Comparison of ENCODE assay signal across 21 cellular contexts in the genomic region with DNA sequence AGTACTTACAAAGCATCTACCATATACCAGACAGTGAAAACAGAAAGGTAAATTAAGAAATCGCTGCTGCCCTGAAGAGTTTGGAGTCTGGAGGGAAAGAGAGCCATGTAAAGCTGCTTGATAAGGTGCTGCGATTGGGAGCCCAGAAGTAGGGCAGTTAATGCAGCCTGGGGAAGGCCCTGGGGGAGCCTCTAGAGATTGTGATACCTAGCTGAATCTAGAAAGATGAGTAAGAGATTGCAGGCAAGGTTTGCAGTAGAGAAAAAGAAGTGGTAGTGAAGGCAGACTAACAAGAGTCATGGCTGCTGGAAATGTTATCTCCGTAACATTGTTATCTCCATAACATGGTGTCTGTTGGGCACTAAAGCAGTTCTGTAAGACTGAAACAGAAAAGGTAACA. TPM values are rescaled to one million over a fixed set of nuclear protein-coding genes. Genes with fewer than 3 reads are reported as not detected.
A peak's percentile ranks its signal among the peaks of the same experiment; 100 is the strongest.
DNase-seq lines count a peak whose midpoint lies in the region; ATAC-seq and TF ChIP-seq lines count a peak whose summit lies in the region.
"Had no signal": no experiment of that assay in that cellular context is flagged by ENCODE, and none has a peak within 500 bp of the region (broad histone marks: within the 10 kb centered on the region; RNA-seq: fewer than 3 reads in every experiment).

No MANE protein-coding gene starts in this region.

- ATAC-seq in activated T-cell treated with anti-CD3 and anti-CD28 coated beads, Interleukin-2, amount 50 U/mL, for 72 hours (replicated peaks in 1 of 2) = peak; percentile 22 to 57
- peak; percentile 57 for ATAC-seq in activated T-helper 17 cell treated with anti-CD3 and anti-CD28 coated beads, Interleukin-2, amount 50 U/mL, for 72 hours (replicated peaks)
- ATAC-seq in right lobe of liver (no peak), HG02970 (IDR thresholded peaks at IDR 0.05; ENCODE audit: low FRiP score, unreplicated experiment) (no peak)
- ATAC-seq: CD8-positive, alpha-beta T cell; GM23338; HCT116 had no signal

- H3K4me2 ChIP-seq in Karpas-422 (ENCODE audit: low read depth, low read length, poor library complexity, severe bottlenecking) (no peak overlapping the region), MM.1S (ENCODE audit: low read depth, low read length) (no peak overlapping the region)
- H3K4me2 ChIP-seq: BLaER1, GM23338 had no signal

- peaks cover 23% of the 10 kb centered on the region for H3K4me1 Mint-ChIP-seq in activated T-cell treated with anti-CD3 and anti-CD28 coated beads, Interleukin-2, amount 50 U/mL, for 72 hours (ENCODE audit: low read depth)
- H3K4me1 Mint-ChIP-seq in activated T-cell treated with anti-CD3 and anti-CD28 coated beads, Interleukin-2, amount 50 U/mL, for 24 hours (ENCODE audit: low read depth) = peaks cover 8% of the 10 kb centered on the region
- peaks cover 3% of the 10 kb centered on the region for H3K4me1 Mint-ChIP-seq in activated T-helper 17 cell treated with anti-CD3 and anti-CD28 coated beads, Interleukin-2, amount 50 U/mL, for 72 hours
- H3K4me1 Mint-ChIP-seq: B cell; CD4-positive, CD25-positive, alpha-beta regulatory T cell; GM23338; H9 had no signal

- no peaks in the 10 kb centered on the region for H3F3A ChIP-seq in MM.1S (ENCODE audit: insufficient read depth, low read length)

- TF ChIP-seq POLR2A in right lobe of liver (IDR thresholded peaks at IDR 0.05) = no peak

- no peak overlapping the region for H3K4me3 Mint-ChIP-seq in activated T-cell treated with anti-CD3 and anti-CD28 coated beads, Interleukin-2, amount 50 U/mL, for 72 hours
- no peak overlapping the region for H3K4me3 Mint-ChIP-seq in activated T-cell treated with anti-CD3 and anti-CD28 coated beads, Interleukin-2, amount 50 U/mL, for 24 hours
- H3K4me3 Mint-ChIP-seq in activated T-helper 17 cell treated with anti-CD3 and anti-CD28 coated beads, Interleukin-2, amount 50 U/mL, for 72 hours = no peak overlapping the region
- H3K4me3 Mint-ChIP-seq: B cell; CD4-positive, CD25-positive, alpha-beta regulatory T cell; CD8-positive, alpha-beta T cell; GM23338; H9 had no signal

- no peaks in the 10 kb centered on the region for H3K36me3 ChIP-seq in Karpas-422 (ENCODE audit: insufficient read depth, low read length)
- peaks cover 58% of the 10 kb centered on the region for H3K36me3 ChIP-seq in mesodermal cell (ENCODE audit: control insufficient read depth, insufficient read depth, low read length)
- H3K36me3 ChIP-seq in right lobe of liver = peaks cover 0 to 3% (median 0%) of the 10 kb centered on the region in 4 donors
- no peaks in the 10 kb centered on the region for H3K36me3 ChIP-seq in MM.1S (replicated peaks; ENCODE audit: insufficient read depth, low read length)

- no peak overlapping the region for H3K9ac ChIP-seq in Karpas-422 (ENCODE audit: low read length)
- no peak overlapping the region for H3K9ac ChIP-seq in MM.1S (ENCODE audit: low read length)
- H3K9ac ChIP-seq: BLaER1 had no signal

- H2AFZ ChIP-seq in Karpas-422 (ENCODE audit: low read length) (no peak overlapping the region), MM.1S (ENCODE audit: low read length) (no peak overlapping the region)
- H2AFZ ChIP-seq: GM23338 had no signal

- no peaks in the 10 kb centered on the region for H3K79me2 ChIP-seq in Karpas-422 (ENCODE audit: low read length)
- no peaks in the 10 kb centered on the region for H3K79me2 ChIP-seq in MM.1S (ENCODE audit: low read length)

- H3K4me1 ChIP-seq in Karpas-422 (ENCODE audit: low read length) (no peaks in the 10 kb centered on the region), mesodermal cell (ENCODE audit: control insufficient read depth, insufficient read depth, low read length, poor library complexity, severe bottlenecking) (peaks cover 15% of the 10 kb centered on the region), right lobe of liver (no peaks in the 10 kb centered on the region), MM.1S (ENCODE audit: low read length) (no peaks in the 10 kb centered on the region)
- H3K4me1 ChIP-seq: BLaER1, Caco-2 had no signal

- WGBS in mesodermal cell (ENCODE audit: insufficient coverage in 2 of 2), 2 experiments = 78% methylated on average over 1 to 3 of the region's 3 CpGs
- 93% methylated on average over 3 of the region's 3 CpGs for WGBS in right lobe of liver (ENCODE audit: insufficient coverage, low coverage, low lambda C conversion rate, missing lambda C conversion rate)

- no peak overlapping the region for H3K27ac ChIP-seq in Karpas-422 (ENCODE audit: low read length)
- peak overlapping the region; percentile 57 for H3K27ac ChIP-seq in mesodermal cell (ENCODE audit: low read depth, low read length, severe bottlenecking)
- no peak overlapping the region for H3K27ac ChIP-seq in right lobe of liver
- H3K27ac ChIP-seq in MM.1S (ENCODE audit: low read length) = no peak overlapping the region
- H3K27ac ChIP-seq: BLaER1, C4-2B had no signal

- H3K9me2 ChIP-seq in Karpas-422 (replicated peaks; ENCODE audit: insufficient read depth, low read length) (no peaks in the 10 kb centered on the region), MM.1S (replicated peaks; ENCODE audit: insufficient read depth, low read length) (no peaks in the 10 kb centered on the region)

- TF ChIP-seq CTCF in right lobe of liver (IDR thresholded peaks at IDR 0.05) (no peak), MM.1S (IDR thresholded peaks at IDR 0.05; ENCODE audit: low read length) (no peak)

- no peaks in the 10 kb centered on the region for H3K27me3 ChIP-seq in Karpas-422 (ENCODE audit: low read length)
- H3K27me3 ChIP-seq in right lobe of liver = no peaks in the 10 kb centered on the region
- no peaks in the 10 kb centered on the region for H3K27me3 ChIP-seq in MM.1S (replicated peaks; ENCODE audit: insufficient read depth, low read length)
- H3K27me3 ChIP-seq: BLaER1 had no signal

- no peak overlapping the region for H3K27ac Mint-ChIP-seq in activated T-cell treated with anti-CD3 and anti-CD28 coated beads, Interleukin-2, amount 50 U/mL, for 72 hours
- H3K27ac Mint-ChIP-seq in activated T-cell treated with anti-CD3 and anti-CD28 coated beads, Interleukin-2, amount 50 U/mL, for 24 hours = no peak overlapping the region
- peak overlapping the region; percentile 28 for H3K27ac Mint-ChIP-seq in activated T-helper 17 cell treated with anti-CD3 and anti-CD28 coated beads, Interleukin-2, amount 50 U/mL, for 72 hours
- H3K27ac Mint-ChIP-seq: B cell; CD4-positive, CD25-positive, alpha-beta regulatory T cell; CD8-positive, alpha-beta T cell; GM23338; H9 had no signal

- H4K20me1 ChIP-seq in Karpas-422 (ENCODE audit: insufficient read depth, low read depth, low read length) = no peaks in the 10 kb centered on the region
- no peaks in the 10 kb centered on the region for H4K20me1 ChIP-seq in MM.1S (ENCODE audit: insufficient read depth, low read length)
- H4K20me1 ChIP-seq: BLaER1 had no signal

- H3K27me3 Mint-ChIP-seq in activated T-cell treated with anti-CD3 and anti-CD28 coated beads, Interleukin-2, amount 50 U/mL, for 72 hours (ENCODE audit: low read depth) = no peaks in the 10 kb centered on the region
- H3K27me3 Mint-ChIP-seq in activated T-cell treated with anti-CD3 and anti-CD28 coated beads, Interleukin-2, amount 50 U/mL, for 24 hours = no peaks in the 10 kb centered on the region
- H3K27me3 Mint-ChIP-seq in activated T-helper 17 cell treated with anti-CD3 and anti-CD28 coated beads, Interleukin-2, amount 50 U/mL, for 72 hours = no peaks in the 10 kb centered on the region
- H3K27me3 Mint-ChIP-seq: B cell; CD4-positive, CD25-positive, alpha-beta regulatory T cell had no signal

- no peak for DNase-seq in activated T-cell treated with anti-CD3 and anti-CD28 coated beads, Interleukin-2, amount 50 U/mL, for 72 hours
- no peak for DNase-seq in activated T-cell treated with anti-CD3 and anti-CD28 coated beads, Interleukin-2, amount 50 U/mL, for 24 hours
- DNase-seq in Karpas-422 (peak; percentile 10), right lobe of liver (no peak), MM.1S (no peak)
- DNase-seq: Caco-2; CD4-positive, CD25-positive, alpha-beta regulatory T cell; CD8-positive, alpha-beta T cell; DMS153; GF-D8; H9 had no signal

- H3K36me3 Mint-ChIP-seq in activated T-cell treated with anti-CD3 and anti-CD28 coated beads, Interleukin-2, amount 50 U/mL, for 72 hours (ENCODE audit: insufficient read depth in 2 of 2) = no peaks in the 10 kb centered on the region
- peaks cover 7% of the 10 kb centered on the region for H3K36me3 Mint-ChIP-seq in activated T-cell treated with anti-CD3 and anti-CD28 coated beads, Interleukin-2, amount 50 U/mL, for 24 hours (ENCODE audit: low read depth)
- peaks cover 9% of the 10 kb centered on the region for H3K36me3 Mint-ChIP-seq in activated T-helper 17 cell treated with anti-CD3 and anti-CD28 coated beads, Interleukin-2, amount 50 U/mL, for 72 hours (ENCODE audit: low read depth)

- intact Hi-C loops in right lobe of liver (cut with DNase I) = loop anchor here in 1 of 2 donors (10.0 kb wide), 1 partner anchor 62 kb away; no protein-coding TSS in a partner anchor

- H3K9me3 Mint-ChIP-seq in activated T-cell treated with anti-CD3 and anti-CD28 coated beads, Interleukin-2, amount 50 U/mL, for 72 hours = no peaks in the 10 kb centered on the region
- H3K9me3 Mint-ChIP-seq in activated T-cell treated with anti-CD3 and anti-CD28 coated beads, Interleukin-2, amount 50 U/mL, for 24 hours = no peaks in the 10 kb centered on the region
- no peaks in the 10 kb centered on the region for H3K9me3 Mint-ChIP-seq in activated T-helper 17 cell treated with anti-CD3 and anti-CD28 coated beads, Interleukin-2, amount 50 U/mL, for 72 hours
- H3K9me3 Mint-ChIP-seq: CD4-positive, CD25-positive, alpha-beta regulatory T cell; CD8-positive, alpha-beta T cell; GM23338; H9 had no signal

- H3K4me3 ChIP-seq in Karpas-422 (ENCODE audit: low read length) (no peak overlapping the region), mesodermal cell (ENCODE audit: extremely low read depth, insufficient read depth, low read length, poor library complexity, severe bottlenecking) (no peak overlapping the region), right lobe of liver (no peak overlapping the region), MM.1S (ENCODE audit: low read length) (no peak overlapping the region)
- H3K4me3 ChIP-seq: BLaER1, GM23338 had no signal

- H3K9me3 ChIP-seq in Karpas-422 (ENCODE audit: low read length) = no peaks in the 10 kb centered on the region
- H3K9me3 ChIP-seq in mesodermal cell (ENCODE audit: control insufficient read depth, low read length) = no peaks in the 10 kb centered on the region
- H3K9me3 ChIP-seq in right lobe of liver = no peaks in the 10 kb centered on the region
- no peaks in the 10 kb centered on the region for H3K9me3 ChIP-seq in MM.1S (replicated peaks; ENCODE audit: insufficient read depth, low read length)
- H3K9me3 ChIP-seq: BLaER1, Caco-2 had no signal

RNA-seq across cellular contexts. Expression of a gene that starts 24.0 kb away (rescaled TPM):
- total RNA-seq in activated T-cell treated with anti-CD3 and anti-CD28 coated beads, Interleukin-2, amount 50 U/mL, for 72 hours = 10 to 100 TPM; 17.7 to 22.7 TPM
- total RNA-seq in Karpas-422 (2014; rRNA removed; shearing (Covaris generic); ENCODE audit: low replicate concordance) = 0.51 and 0.75 TPM in 2 replicates
- total RNA-seq in activated T-helper 17 cell treated with anti-CD3 and anti-CD28 coated beads, Interleukin-2, amount 50 U/mL, for 72 hours = 10 to 100 TPM; 10.2 to 10.7 TPM
- polyA plus RNA-seq in mesodermal cell (2013, experiment 1 of 2) = 37.2 TPM
- 41.1 TPM for polyA plus RNA-seq in mesodermal cell (2013, experiment 2 of 2)
- total RNA-seq in right lobe of liver = 1 to 10 TPM; 1.2 to 3.9 (median 2.5) TPM

RNA-seq across cellular contexts. Expression of a gene that starts 56.7 kb away (rescaled TPM):
- under 1 TPM in 1 of 2 donors, not detected in 1; 0.12 TPM for total RNA-seq in activated T-cell treated with anti-CD3 and anti-CD28 coated beads, Interleukin-2, amount 50 U/mL, for 72 hours
- total RNA-seq in Karpas-422 (2014; rRNA removed; shearing (Covaris generic); ENCODE audit: low replicate concordance) = not detected in 2 replicates
- not detected for total RNA-seq in activated T-helper 17 cell treated with anti-CD3 and anti-CD28 coated beads, Interleukin-2, amount 50 U/mL, for 72 hours
- 0.22 TPM for polyA plus RNA-seq in mesodermal cell (2013, experiment 1 of 2)
- 0.20 TPM for polyA plus RNA-seq in mesodermal cell (2013, experiment 2 of 2)
- total RNA-seq in right lobe of liver = not detected
- total RNA-seq: A673, B cell, Caco-2, G401, H9 had no signal
- polyA plus RNA-seq: GM23338 had no signal

Comparison
In these comparisons a context has a peak if more than half of its experiments do, and no peak if none do; other contexts are left out.
1. ATAC-seq: peak in activated T-cell treated with anti-CD3 and anti-CD28 coated beads, Interleukin-2, amount 50 U/mL, for 72 hours (2 of 2) and activated T-helper 17 cell treated with anti-CD3 and anti-CD28 coated beads, Interleukin-2, amount 50 U/mL, for 72 hours (single experiment); none in right lobe of liver (0 of 4) and HG02970 (single experiment).